ENCODE assay signal across 8 cellular contexts in the genomic region with DNA sequence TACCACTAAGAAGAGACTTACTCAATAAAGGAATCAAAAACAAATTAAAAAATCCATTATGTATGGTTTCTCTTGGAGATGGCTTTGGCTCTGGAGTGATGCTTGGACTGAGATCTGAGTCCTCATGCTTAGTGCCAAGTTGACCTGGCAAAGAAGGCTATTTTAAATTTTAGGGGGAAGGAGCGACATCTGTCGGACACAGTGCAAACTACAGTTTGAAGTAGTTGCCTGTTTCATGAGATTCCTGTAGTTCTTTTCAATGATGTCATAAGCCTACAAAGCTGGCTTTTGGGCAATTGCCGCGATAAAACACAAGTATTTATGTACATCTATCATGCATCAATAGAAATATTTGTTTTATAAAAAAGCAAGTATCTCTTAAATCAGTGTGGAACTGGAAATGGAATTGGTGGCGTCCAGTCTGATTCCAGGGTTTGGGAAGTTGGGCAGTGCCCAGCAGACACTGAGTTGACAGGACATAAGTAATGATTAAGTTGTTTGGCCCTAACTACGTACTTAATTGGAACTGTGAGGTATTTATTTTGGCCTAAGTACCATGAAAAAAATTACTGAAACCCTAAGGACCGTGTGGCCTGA. TPM values are rescaled to one million over a fixed set of nuclear protein-coding genes. Genes with fewer than 3 reads are reported as not detected.
DNase-seq lines count a peak whose midpoint lies in the region; ATAC-seq and TF ChIP-seq lines count a peak whose summit lies in the region.

No MANE protein-coding gene starts in this region.

- H3K36me3 ChIP-seq in BJ (ENCODE audit: control insufficient read depth, insufficient read depth, low read length), result peaks cover 1% of the 10 kb centered on the region; the same call in 1 of the 2 replicates

- ATAC-seq in GM21786 (IDR thresholded peaks at IDR 0.05; ENCODE audit: unreplicated experiment) (peak; percentile 49), GM21447 (IDR thresholded peaks at IDR 0.05; ENCODE audit: unreplicated experiment) (no peak)

- TF ChIP-seq CTCF in BJ (IDR thresholded peaks at IDR 0.05; ENCODE audit: insufficient read depth, low read depth, low read length) (peak; percentile 77), dorsolateral prefrontal cortex (IDR thresholded peaks at IDR 0.05 in 54 of 56, conservative IDR thresholded peaks at IDR 0.05 in 2 of 56; ENCODE audit: low read depth in 1 of 56, partially characterized antibody in 56 of 56) (peak; percentile 76 to 97 (median 92))

- H3K4me3 ChIP-seq in BJ (ENCODE audit: low read depth, low read length), result no peak overlapping the region
- H3K4me3 ChIP-seq in dorsolateral prefrontal cortex, result peak overlapping the region in 1 of 59 donors; percentile 13

- peak overlapping the region in 4 of 59 donors; percentile 20 to 52 (median 39) for H3K27ac ChIP-seq in dorsolateral prefrontal cortex

- CTCF ChIA-PET in BJ (lab: Yijun Ruan, JAX), result interaction anchor here (0.6 to 3.5 kb wide), 35 partner anchors 9 to 391 kb away, joined by 3 to 45 read pairs (median 3); a partner anchor contains a TSS

- intact Hi-C loops in dorsolateral prefrontal cortex (cut with DNase I), result loop anchor here (1.0 to 10.0 kb wide), 11 partner anchors 50 to 1042 kb away; a partner anchor contains a TSS

- POLR2A ChIA-PET in BJ (lab: Charles Lee), result no interaction called here

- DNase-seq in BJ (ENCODE audit: low read depth) (peak; percentile 58), NCI-H446 (lab: John Stamatoyannopoulos, UW) (peak; percentile 69 to 85), dorsolateral prefrontal cortex (peak in 5 of 10 donors; percentile 31 to 75 (median 65)), lung microvascular endothelial cell (ENCODE audit: low read depth in 2 of 2) (peak; percentile 77 to 81)
- DNase-seq in activated CD4-positive, alpha-beta T cell treated with anti-CD3 and anti-CD28 coated beads, Interleukin-2, amount 50 U/mL, for 4 hours, result peak; percentile 51 to 62
- DNase-seq in stimulated activated CD8-positive, alpha-beta memory T cell treated with anti-CD3 and anti-CD28 coated beads, Interleukin-15, amount 100 ng/mL, for 1 hour (ENCODE audit: low read depth), result peak; percentile 47

- no peaks in the 10 kb centered on the region for H3K27me3 ChIP-seq in BJ (ENCODE audit: control insufficient read depth, insufficient read depth, low read length)
- no peaks in the 10 kb centered on the region for H3K27me3 ChIP-seq in dorsolateral prefrontal cortex

RNA-seq across cellular contexts. Expression of a gene that starts 50.0 kb away (rescaled TPM):
- 16.0 and 28.6 TPM in 2 replicates for polyA plus RNA-seq in BJ (2011; rRNA removed)
- polyA minus RNA-seq in BJ (2011; rRNA and poly(A)+ RNA removed), result 5.9 and 9.3 TPM in 2 replicates
- 10 to 100 TPM; 15.5 to 48.9 (median 30.1) TPM for total RNA-seq in dorsolateral prefrontal cortex
- 12.0 and 12.1 TPM in 2 replicates for total RNA-seq in lung microvascular endothelial cell
